In genomic region chr5:122209601-122210000, GRCh38 we compare ENCODE assay signal across 1 cellular context.
TF ChIP-seq lines count a peak whose summit lies in the region.
"Not testable (repeated sequence)": the region's sequence is repeated elsewhere in the genome, so short reads cannot be mapped to it uniquely, and the experiment has no call there.

No MANE protein-coding gene starts in this region.

- not testable (repeated sequence) for H3K36me3 ChIP-seq in HEK293 (ENCODE audit: control insufficient read depth in 2 of 2, insufficient read depth in 1 of 2, low read length in 2 of 2)

- not testable (repeated sequence) for H3K4me1 ChIP-seq in HEK293 (ENCODE audit: control insufficient read depth, insufficient read depth, low read length)

- CTCF ChIA-PET in HEK293 (lab: Yijun Ruan, JAX): not testable (repeated sequence)

- not testable (repeated sequence) for TF ChIP-seq CTCF in HEK293 (tag by site-specific recombination; IDR thresholded peaks at IDR 0.05)

- POLR2A ChIA-PET in HEK293 (lab: Yijun Ruan, JAX): not testable (repeated sequence)

- not testable (repeated sequence) for H3K27ac ChIP-seq in HEK293 (ENCODE audit: extremely low read depth, low read depth, low read length)

- H3K4me3 ChIP-seq in HEK293 (ENCODE audit: low read depth, low read length): not testable (repeated sequence)

- not testable (repeated sequence) for H3K9me3 ChIP-seq in HEK293 (ENCODE audit: control insufficient read depth, insufficient read depth, low read depth, low read length)

TF ChIP-seq in HEK293, 187 proteins besides CTCF, POLR2A, EP300 and RAD21:
- TF ChIP-seq SCRT1 (tag by site-specific recombination; IDR thresholded peaks at IDR 0.05; ENCODE audit: borderline replicate concordance) (peak; percentile 73), SCRT2 (tag by site-specific recombination; IDR thresholded peaks at IDR 0.05) (peak; percentile 80)
